20 cellular contexts compared by ENCODE assay signal in genomic region chr20:38586181-38586525, GRCh38. TPM values are rescaled to one million over a fixed set of nuclear protein-coding genes. Genes with fewer than 3 reads are reported as not detected.
DNase-seq lines count a peak whose midpoint lies in the region; ATAC-seq and TF ChIP-seq lines count a peak whose summit lies in the region.
"Had no signal": no experiment of that assay in that cellular context is flagged by ENCODE, and none has a peak within 500 bp of the region (broad histone marks: within the 10 kb centered on the region; RNA-seq: fewer than 3 reads in every experiment).

No MANE protein-coding gene starts in this region.

- H3K27me3 Mint-ChIP-seq in progenitor cell of endocrine pancreas = no peaks in the 10 kb centered on the region

- H3K18ac ChIP-seq in mesendoderm (ENCODE audit: low read length) = peak overlapping the region; percentile 7

- H3K56ac ChIP-seq in mesendoderm (ENCODE audit: low read length) = no peak overlapping the region

- H3K4me1 Mint-ChIP-seq in progenitor cell of endocrine pancreas (ENCODE audit: low read depth) = no peaks in the 10 kb centered on the region

- H3K79me2 ChIP-seq in mesendoderm (ENCODE audit: control insufficient read depth, insufficient read depth, low read length) = no peaks in the 10 kb centered on the region

- H2BK120ac ChIP-seq in mesendoderm (ENCODE audit: low read depth, low read length) = no peak overlapping the region

- H3K36me3 ChIP-seq in mesendoderm (ENCODE audit: control insufficient read depth, insufficient read depth, low read length) = no peaks in the 10 kb centered on the region
- H3K36me3 ChIP-seq: BE2C, BLaER1 had no signal

- no peak overlapping the region for H3K23ac ChIP-seq in mesendoderm (ENCODE audit: low read length)

- DNase-seq in GM13976 (ENCODE audit: low spot score) (peak; percentile 10), mesendoderm (no peak), progenitor cell of endocrine pancreas (ENCODE audit: low spot score, unreplicated experiment) (no peak), NCI-H2107 (lab: John Stamatoyannopoulos, UW) (no peak), substantia nigra (lab: John Stamatoyannopoulos, UW) (no peak)
- DNase-seq: 8988T; ACHN; BE2C; C1 segment of cervical spinal cord; Caco-2; Calu3; CD4-positive, alpha-beta T cell; CD8-positive, alpha-beta T cell; DMS79 treated with DMSO at 0.1 percent for 48 hours; GF-D8 had no signal

- no peak overlapping the region for H3K4me2 ChIP-seq in mesendoderm (ENCODE audit: low read length)
- H3K4me2 ChIP-seq: BLaER1 had no signal

- peak overlapping the region; percentile 22 for H2BK5ac ChIP-seq in mesendoderm (ENCODE audit: low read length)

- H4K5ac ChIP-seq in mesendoderm (ENCODE audit: low read length) = no peak overlapping the region

- no peaks in the 10 kb centered on the region for H3K36me3 Mint-ChIP-seq in progenitor cell of endocrine pancreas (ENCODE audit: insufficient read depth)
- H3K36me3 Mint-ChIP-seq: CD8-positive, alpha-beta T cell had no signal

- in situ Hi-C loops in GM13976 (cut with MboI; ENCODE audit: low sequenced_read_pairs, unreplicated experiment) = no loop called here

- H2AK5ac ChIP-seq in mesendoderm (ENCODE audit: low read length) = peak overlapping the region; percentile 39

- no CpG with 5 or more reads among the region's 3 CpGs for WGBS in mesendoderm (ENCODE audit: extremely low coverage, insufficient coverage, low lambda C conversion rate)

- H3K79me1 ChIP-seq in mesendoderm (ENCODE audit: low read length) = no peaks in the 10 kb centered on the region

- no peak overlapping the region for H4K8ac ChIP-seq in mesendoderm (ENCODE audit: low read depth, low read length)

- ATAC-seq in GM19455 (IDR thresholded peaks at IDR 0.05; ENCODE audit: unreplicated experiment) = no peak
- ATAC-seq: CD8-positive, alpha-beta T cell had no signal

- H3K4me3 Mint-ChIP-seq in progenitor cell of endocrine pancreas (ENCODE audit: low read depth) = no peak overlapping the region
- H3K4me3 Mint-ChIP-seq: CD4-positive, alpha-beta T cell; CD8-positive, alpha-beta T cell had no signal

- no peaks in the 10 kb centered on the region for H3K9me3 Mint-ChIP-seq in progenitor cell of endocrine pancreas (ENCODE audit: low read depth)
- H3K9me3 Mint-ChIP-seq: CD4-positive, alpha-beta T cell; CD8-positive, alpha-beta T cell had no signal

- H3K27me3 ChIP-seq in mesendoderm (ENCODE audit: insufficient read depth, low read length, poor library complexity) = no peaks in the 10 kb centered on the region
- H3K27me3 ChIP-seq: BE2C, BLaER1 had no signal

- no peak overlapping the region for H2BK15ac ChIP-seq in mesendoderm (replicated peaks; ENCODE audit: low read depth)

- peak overlapping the region; percentile 49 for H3K27ac Mint-ChIP-seq in progenitor cell of endocrine pancreas
- H3K27ac Mint-ChIP-seq: CD4-positive, alpha-beta T cell; CD8-positive, alpha-beta T cell had no signal

- H3K4ac ChIP-seq in mesendoderm (ENCODE audit: low read depth, low read length) = peak overlapping the region; percentile 21

- H3K9ac ChIP-seq in mesendoderm (ENCODE audit: low read length) = no peak overlapping the region
- H3K9ac ChIP-seq: BLaER1 had no signal

- H3K27ac ChIP-seq in C4-2B (peak overlapping the region; percentile 46), mesendoderm (ENCODE audit: low read depth, low read length) (no peak overlapping the region), substantia nigra (ENCODE audit: low read depth, low read length, poor library complexity, severe bottlenecking) (no peak overlapping the region)
- H3K27ac ChIP-seq: BLaER1 had no signal

- TF ChIP-seq CTCF in C4-2B (conservative IDR thresholded peaks at IDR 0.05) (no peak), GM13976 (IDR thresholded peaks at IDR 0.05; ENCODE audit: borderline replicate concordance, control extremely low read depth, extremely low read depth, insufficient read depth, missing control alignments) (no peak), progenitor cell of endocrine pancreas (IDR thresholded peaks at IDR 0.05; ENCODE audit: unreplicated experiment) (no peak)

- no peak overlapping the region for H3K4me3 ChIP-seq in mesendoderm (ENCODE audit: low read length)
- H3K4me3 ChIP-seq: BLaER1 had no signal

- peaks cover 4% of the 10 kb centered on the region for H3K4me1 ChIP-seq in mesendoderm (ENCODE audit: control insufficient read depth, low read depth, low read length)
- H3K4me1 ChIP-seq: BE2C, Caco-2 had no signal

RNA-seq across cellular contexts. Expression of gene ADIG, which starts 5.2 kb away (rescaled TPM):
- not detected for polyA plus RNA-seq in mesendoderm (2013, experiment 1 of 2)
- not detected for polyA plus RNA-seq in mesendoderm (2013, experiment 2 of 2)
- total RNA-seq in progenitor cell of endocrine pancreas = not detected in 2 replicates
- total RNA-seq: A673; Caco-2; Calu3; CD4-positive, alpha-beta T cell; CD8-positive, alpha-beta T cell had no signal
- polyA plus RNA-seq: AG04450 had no signal

RNA-seq across cellular contexts. Expression of gene ARHGAP40, which starts 15.5 kb away (rescaled TPM):
- 12.3 TPM for polyA plus RNA-seq in mesendoderm (2013, experiment 1 of 2)
- 13.1 TPM for polyA plus RNA-seq in mesendoderm (2013, experiment 2 of 2)
- 0.13 TPM in 1 of 2 replicates, not detected in the other for total RNA-seq in progenitor cell of endocrine pancreas
- total RNA-seq: A673; CD4-positive, alpha-beta T cell; CD8-positive, alpha-beta T cell had no signal
- polyA plus RNA-seq: AG04450 had no signal
